In the genomic region with DNA sequence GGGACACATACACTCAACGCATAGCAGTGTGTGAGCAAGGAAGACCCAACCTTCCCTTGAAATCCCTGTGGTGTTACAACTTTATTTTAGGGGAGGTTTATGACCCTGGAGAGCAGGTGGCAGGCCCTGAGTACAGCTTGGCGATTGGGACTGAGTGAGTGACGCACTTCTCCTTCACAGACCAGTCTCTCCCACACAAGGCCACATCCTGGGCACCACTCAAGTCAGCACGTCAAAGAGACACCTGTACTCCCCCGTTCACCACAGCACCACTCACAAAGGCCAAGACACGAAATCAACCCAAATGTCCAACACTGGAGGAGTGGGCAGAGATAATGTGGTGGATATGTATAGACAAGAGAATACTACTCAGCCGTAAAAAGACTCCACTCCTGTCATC, we compare ENCODE assay signal across 27 cellular contexts. TPM values are rescaled to one million over a fixed set of nuclear protein-coding genes. Genes with fewer than 3 reads are reported as not detected.
DNase-seq lines count a peak whose midpoint lies in the region; ATAC-seq and TF ChIP-seq lines count a peak whose summit lies in the region.
"Had no signal": no experiment of that assay in that cellular context is flagged by ENCODE, and none has a peak within 500 bp of the region (broad histone marks: within the 10 kb centered on the region; RNA-seq: fewer than 3 reads in every experiment).

No MANE protein-coding gene starts in this region.

- H3K4me3 Mint-ChIP-seq in activated CD8-positive, alpha-beta memory T cell treated with anti-CD3 and anti-CD28 coated beads, Interleukin-2, amount 10 ng/mL, durations not matched to agents 7 days and 5 days: no peak overlapping the region
- H3K4me3 Mint-ChIP-seq in effector memory CD8-positive, alpha-beta T cell: no peak overlapping the region
- H3K4me3 Mint-ChIP-seq: CD4-positive, alpha-beta T cell; IgD-negative memory B cell had no signal

- 95 to 97% methylated on average over 7 of the region's 7 CpGs for WGBS in heart right ventricle, 2 donors

- no peak overlapping the region for H2AFZ ChIP-seq in osteoblast (ENCODE audit: low read length)
- H2AFZ ChIP-seq: GM23248 had no signal

- peak; percentile 8 for DNase-seq in activated CD8-positive, alpha-beta memory T cell treated with anti-CD3 and anti-CD28 coated beads, Interleukin-2, amount 10 ng/mL, durations not matched to agents 7 days and 5 days
- no peak for DNase-seq in activated CD8-positive, alpha-beta memory T cell treated with anti-CD3 and anti-CD28 coated beads, Interleukin-2, amount 50 U/mL, for 4 hours
- DNase-seq in coronary artery (ENCODE audit: low spot score) (peak; percentile 31), mucosa of gallbladder (ENCODE audit: low spot score) (peak; percentile 5), ureter (ENCODE audit: low spot score) (peak; percentile 32), heart right ventricle (no peak), osteoblast (ENCODE audit: insufficient read length, low spot score, missing footprints) (no peak)
- no peak for DNase-seq in effector memory CD8-positive, alpha-beta T cell
- DNase-seq: BE2C; Caco-2; CD4-positive, alpha-beta T cell; DMS153; GDM1; GM23248; Kasumi-1; MG63; NCI-H1092 treated with DMSO at 0.1 percent for 48 hours; NCI-H146; NCI-H2081; NCI-H2171 treated with DMSO at 0.1 percent for 48 hours; NCI-H446; NCI-H526 treated with DMSO at 0.1 percent for 48 hours had no signal

- intact Hi-C loops in heart right ventricle (cut with DNase I): no loop called here

- no peak overlapping the region for H3K4me2 ChIP-seq in osteoblast (ENCODE audit: insufficient read depth, low read length)

- H3K27ac ChIP-seq in coronary artery: no peak overlapping the region
- no peak overlapping the region for H3K27ac ChIP-seq in heart right ventricle
- no peak overlapping the region for H3K27ac ChIP-seq in osteoblast (ENCODE audit: low read depth, low read length)
- H3K27ac ChIP-seq: GM23248 had no signal

- CTCF ChIA-PET in activated CD8-positive, alpha-beta memory T cell treated with anti-CD3 and anti-CD28 coated beads, Interleukin-2, amount 10 ng/mL, durations not matched to agents 7 days and 5 days (lab: Charles Lee): no interaction called here

- H3K27me3 Mint-ChIP-seq in activated CD8-positive, alpha-beta memory T cell treated with anti-CD3 and anti-CD28 coated beads, Interleukin-2, amount 10 ng/mL, durations not matched to agents 7 days and 5 days: peaks cover 25% of the 10 kb centered on the region
- peaks cover 12 to 46% of the 10 kb centered on the region in 2 donors for H3K27me3 Mint-ChIP-seq in effector memory CD8-positive, alpha-beta T cell

- TF ChIP-seq CTCF in coronary artery (IDR thresholded peaks at IDR 0.05): no peak
- TF ChIP-seq CTCF in heart right ventricle (IDR thresholded peaks at IDR 0.05): no peak
- TF ChIP-seq CTCF in osteoblast (IDR thresholded peaks at IDR 0.05; ENCODE audit: extremely low read depth, low read depth, low read length): no peak

- no peaks in the 10 kb centered on the region for H3K36me3 ChIP-seq in heart right ventricle
- H3K36me3 ChIP-seq in osteoblast (ENCODE audit: insufficient read depth, low read length): no peaks in the 10 kb centered on the region
- H3K36me3 ChIP-seq: BE2C, MG63 had no signal

- no peaks in the 10 kb centered on the region for H3K9me3 ChIP-seq in heart right ventricle
- H3K9me3 ChIP-seq in osteoblast (ENCODE audit: low read depth, low read length): no peaks in the 10 kb centered on the region
- H3K9me3 ChIP-seq: BE2C, Caco-2, MG63 had no signal

- H3K36me3 Mint-ChIP-seq in activated CD8-positive, alpha-beta memory T cell treated with anti-CD3 and anti-CD28 coated beads, Interleukin-2, amount 10 ng/mL, durations not matched to agents 7 days and 5 days: no peaks in the 10 kb centered on the region
- H3K36me3 Mint-ChIP-seq in effector memory CD8-positive, alpha-beta T cell (ENCODE audit: insufficient read depth): no peaks in the 10 kb centered on the region
- H3K36me3 Mint-ChIP-seq: IgD-negative memory B cell had no signal

- H3K4me1 ChIP-seq in heart right ventricle (peaks cover 2 to 29% (median 19%) of the 10 kb centered on the region in 9 donors), osteoblast (ENCODE audit: insufficient read depth, low read length) (peaks cover 3% of the 10 kb centered on the region)
- H3K4me1 ChIP-seq: BE2C had no signal

- no peaks in the 10 kb centered on the region for H3K9me3 Mint-ChIP-seq in activated CD8-positive, alpha-beta memory T cell treated with anti-CD3 and anti-CD28 coated beads, Interleukin-2, amount 10 ng/mL, durations not matched to agents 7 days and 5 days (ENCODE audit: low read depth)
- no peaks in the 10 kb centered on the region for H3K9me3 Mint-ChIP-seq in effector memory CD8-positive, alpha-beta T cell
- H3K9me3 Mint-ChIP-seq: CD4-positive, alpha-beta T cell had no signal

- no peaks in the 10 kb centered on the region for H3K27me3 ChIP-seq in heart right ventricle
- H3K27me3 ChIP-seq in osteoblast (ENCODE audit: insufficient read depth, low read length): no peaks in the 10 kb centered on the region
- H3K27me3 ChIP-seq: BE2C, MG63 had no signal

- no peak overlapping the region for H3K27ac Mint-ChIP-seq in activated CD8-positive, alpha-beta memory T cell treated with anti-CD3 and anti-CD28 coated beads, Interleukin-2, amount 10 ng/mL, durations not matched to agents 7 days and 5 days
- H3K27ac Mint-ChIP-seq in effector memory CD8-positive, alpha-beta T cell: no peak overlapping the region
- H3K27ac Mint-ChIP-seq: CD4-positive, alpha-beta T cell; IgD-negative memory B cell had no signal

- H3K4me1 Mint-ChIP-seq in activated CD8-positive, alpha-beta memory T cell treated with anti-CD3 and anti-CD28 coated beads, Interleukin-2, amount 10 ng/mL, durations not matched to agents 7 days and 5 days: no peaks in the 10 kb centered on the region
- peaks cover 0 to 4% of the 10 kb centered on the region in 2 donors for H3K4me1 Mint-ChIP-seq in effector memory CD8-positive, alpha-beta T cell (ENCODE audit: low read depth in 2 of 2)
- H3K4me1 Mint-ChIP-seq: IgD-negative memory B cell had no signal

- no peaks in the 10 kb centered on the region for H4K20me1 ChIP-seq in osteoblast (ENCODE audit: insufficient read depth, low read length)

- H3K4me3 ChIP-seq in coronary artery (no peak overlapping the region), heart right ventricle (no peak overlapping the region), osteoblast (ENCODE audit: insufficient read depth, low read length) (no peak overlapping the region)
- H3K4me3 ChIP-seq: GM23248, MG63 had no signal

- ATAC-seq in activated CD8-positive, alpha-beta memory T cell treated with anti-CD3 and anti-CD28 coated beads, Interleukin-2, amount 10 ng/mL, durations not matched to agents 7 days and 5 days: no peak
- no peak for ATAC-seq in effector memory CD8-positive, alpha-beta T cell (replicated peaks)
- no peak for ATAC-seq in heart right ventricle
- ATAC-seq: HCT116, Panc1 had no signal

- H3K79me2 ChIP-seq in osteoblast (ENCODE audit: insufficient read depth, low read length): no peaks in the 10 kb centered on the region

RNA-seq across cellular contexts. Expression of gene FRMD1, which starts 57.0 kb away (rescaled TPM):
- total RNA-seq in activated CD8-positive, alpha-beta memory T cell treated with anti-CD3 and anti-CD28 coated beads, Interleukin-2, amount 10 ng/mL, durations not matched to agents 7 days and 5 days: not detected
- total RNA-seq in mucosa of gallbladder (not detected), ureter (0.52 TPM), heart right ventricle (1 to 10 TPM in 1 of 10 donors, under 1 TPM in 5, not detected in 4; 0.15 to 1.3 (median 0.24) TPM), osteoblast (under 0.01 TPM in 2 replicates)
- polyA plus RNA-seq in heart right ventricle: under 1 TPM; 0.12 to 0.22 TPM
- total RNA-seq: A172; CD4-positive, alpha-beta T cell; Daoy; GM23248 had no signal
- polyA plus RNA-seq: GM23248, IgD-negative memory B cell had no signal

Comparison
In these comparisons a context has a peak if more than half of its experiments do, and no peak if none do; other contexts are left out.
1. DNase-seq: peak in activated CD8-positive, alpha-beta memory T cell treated with anti-CD3 and anti-CD28 coated beads, Interleukin-2, amount 10 ng/mL, durations not matched to agents 7 days and 5 days (single experiment), coronary artery (single experiment), mucosa of gallbladder (single experiment) and ureter (single experiment); none in activated CD8-positive, alpha-beta memory T cell treated with anti-CD3 and anti-CD28 coated beads, Interleukin-2, amount 50 U/mL, for 4 hours (single experiment), effector memory CD8-positive, alpha-beta T cell (0 of 3), heart right ventricle (0 of 2) and osteoblast (single experiment).